Comparison of ENCODE assay signal across 8 cellular contexts in the genomic region with DNA sequence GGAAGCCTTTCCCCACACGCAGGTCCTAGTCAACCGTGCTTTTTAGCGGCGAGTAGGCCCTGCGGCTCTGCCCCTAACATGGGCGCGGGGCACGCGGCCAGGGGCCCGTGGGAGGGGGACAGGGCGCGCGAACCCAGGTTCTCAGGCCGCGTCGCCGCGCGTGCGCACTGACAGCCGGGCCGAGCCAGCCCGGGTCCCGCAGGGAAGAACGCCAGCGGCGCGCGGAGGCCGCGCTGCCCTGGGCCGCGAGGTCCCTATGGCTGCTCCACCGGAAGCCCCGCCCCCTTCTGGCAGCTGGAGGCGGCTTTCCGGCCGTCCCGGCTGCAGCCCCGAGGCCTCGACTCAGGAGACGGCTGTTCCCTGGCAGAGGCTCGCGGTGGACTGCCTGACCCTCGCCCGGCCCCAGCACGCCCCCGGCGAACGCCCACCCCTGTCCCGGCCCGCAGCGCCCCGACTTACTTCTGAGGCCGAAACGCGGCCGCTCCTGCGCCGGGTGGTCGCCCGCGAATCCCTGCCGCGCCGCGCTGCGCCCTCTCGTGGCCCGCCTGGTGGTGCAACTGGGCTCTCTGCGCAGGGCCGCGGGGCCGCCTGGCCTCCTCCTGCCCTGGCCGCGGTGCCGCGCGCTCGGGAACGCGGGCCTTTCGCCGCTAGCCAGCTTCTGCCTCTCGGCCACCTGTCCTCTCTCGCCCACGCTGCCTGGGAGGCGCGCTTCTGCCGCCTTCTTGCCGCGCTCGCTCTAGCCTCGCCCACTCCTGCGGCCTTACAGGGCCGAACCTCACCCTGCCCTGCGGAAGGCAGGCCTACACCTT. TPM values are rescaled to one million over a fixed set of nuclear protein-coding genes. Genes with fewer than 3 reads are reported as not detected.
DNase-seq lines count a peak whose midpoint lies in the region; TF ChIP-seq lines count a peak whose summit lies in the region.

No MANE protein-coding gene starts in this region.

- no peaks in the 10 kb centered on the region for H3K36me3 Mint-ChIP-seq in neural crest cell (ENCODE audit: low read depth)

- peak overlapping the region; percentile 89 to 96 (median 93) for H3K27ac ChIP-seq in stomach

- TF ChIP-seq POLR2A in stomach (IDR thresholded peaks at IDR 0.05): no peak

- H3K9me3 Mint-ChIP-seq in neural crest cell: no peaks in the 10 kb centered on the region

- no peak for TF ChIP-seq EP300 in stomach (IDR thresholded peaks at IDR 0.05)

- TF ChIP-seq CTCF in neural crest cell (conservative IDR thresholded peaks at IDR 0.05) (peak; percentile 91), stomach (IDR thresholded peaks at IDR 0.05) (peak in 5 of 7 experiments; percentile 47 to 96 (median 84))

- H3K4me1 ChIP-seq in HAP-1 (peaks cover 13% of the 10 kb centered on the region), stomach (peaks cover 6 to 20% (median 16%) of the 10 kb centered on the region in 4 donors)

- H3K27me3 ChIP-seq in HAP-1 (ENCODE audit: low read depth) (no peaks in the 10 kb centered on the region), stomach (peaks cover 0 to 11% (median 3%) of the 10 kb centered on the region in 3 donors)

- H3K36me3 ChIP-seq in HAP-1 (replicated peaks) (no peaks in the 10 kb centered on the region), stomach (no peaks in the 10 kb centered on the region)

- in situ Hi-C loops in HAP-1 (cut with MboI; ENCODE audit: low sequenced_read_pairs): no loop called here

- H3K4me3 Mint-ChIP-seq in neural crest cell: peak overlapping the region; percentile 86

- intact Hi-C loops in stomach (cut with DNase I; ENCODE audit: low total_unique reads): no loop called here

- DNase-seq in GM03348 (ENCODE audit: low spot score): peak; percentile 100
- peak; percentile 77 to 93 for DNase-seq in HAP-1 (ENCODE audit: low spot score in 2 of 2)
- peak; percentile 92 for DNase-seq in M059J (ENCODE audit: low read depth)
- peak; percentile 83 to 86 for DNase-seq in SHP77 (lab: John Stamatoyannopoulos, UW)
- DNase-seq in activated gamma-delta T cell (lab: John Stamatoyannopoulos, UW): peak; percentile 74
- DNase-seq in fibroblast of the conjunctiva (ENCODE audit: low read depth): peak; percentile 87
- peak; percentile 83 for DNase-seq in neural crest cell (ENCODE audit: low read depth, low spot score)
- peak; percentile 96 for DNase-seq in stomach

- H3K27me3 Mint-ChIP-seq in neural crest cell (ENCODE audit: low read depth): no peaks in the 10 kb centered on the region

- H3K9me3 ChIP-seq in HAP-1: no peaks in the 10 kb centered on the region
- peaks cover 0 to 6% (median 0%) of the 10 kb centered on the region in 4 donors for H3K9me3 ChIP-seq in stomach

- peak overlapping the region; percentile 55 for H3K4me3 ChIP-seq in HAP-1
- peak overlapping the region; percentile 52 to 66 (median 60) for H3K4me3 ChIP-seq in stomach

- H3K4me1 Mint-ChIP-seq in neural crest cell: peaks cover 18% of the 10 kb centered on the region

- 2 to 6% (median 2%) methylated on average over 11 to 97 of the region's 97 CpGs for WGBS in stomach, 5 donors

- peak overlapping the region; percentile 97 for H3K27ac Mint-ChIP-seq in neural crest cell (ENCODE audit: unreplicated experiment)

RNA-seq across cellular contexts. Expression of gene RIPPLY3, which starts 16.6 kb away (rescaled TPM):
- 0.62 and 0.64 TPM in 2 replicates for total RNA-seq in M059J (2014; rRNA removed; shearing (Covaris generic))
- total RNA-seq in neural crest cell (2.6 and 3.2 TPM in 2 replicates), stomach (under 1 TPM in 2 of 5 donors, not detected in 3; 0.18 to 0.43 TPM)
- under 1 TPM in 2 of 3 donors, not detected in 1; 0.56 to 0.65 TPM for polyA plus RNA-seq in stomach

RNA-seq across cellular contexts. Expression of gene HLCS, which starts 23.4 kb away (rescaled TPM):
- total RNA-seq in M059J (2014; rRNA removed; shearing (Covaris generic)): 18.9 and 22.9 TPM in 2 replicates
- total RNA-seq in neural crest cell (18.5 and 21.9 TPM in 2 replicates), stomach (10 to 100 TPM; 12.5 to 35.1 (median 18.1) TPM)
- polyA plus RNA-seq in stomach: 1 to 10 TPM; 2.3 to 4.8 (median 3.5) TPM

Comparison
In these comparisons a context has a peak if more than half of its experiments do, and no peak if none do; other contexts are left out.
1. Peak in every context shown above with its lines: DNase-seq, H3K4me3 ChIP-seq and H3K27ac ChIP-seq.